37 cellular contexts compared by ENCODE assay signal in the genomic region with DNA sequence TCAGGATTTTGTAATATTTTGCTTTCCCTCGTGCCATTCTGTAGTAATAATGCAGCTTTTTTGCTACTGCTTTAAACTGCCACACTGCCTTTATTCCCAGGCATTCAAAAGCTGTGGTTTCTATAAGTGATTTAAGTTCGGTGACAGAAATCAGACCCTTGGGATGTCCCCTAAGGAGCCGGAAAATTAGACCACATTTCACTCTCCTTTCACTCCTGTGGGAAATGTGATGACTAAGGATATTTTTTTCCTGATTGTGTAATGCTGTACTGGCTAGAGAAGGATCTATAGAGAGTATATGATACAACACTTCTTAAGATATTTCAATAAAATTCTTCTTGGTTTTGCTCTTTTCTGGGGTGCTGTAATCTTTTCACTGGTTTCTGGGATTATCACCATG. TPM values are rescaled to one million over a fixed set of nuclear protein-coding genes. Genes with fewer than 3 reads are reported as not detected.
DNase-seq lines count a peak whose midpoint lies in the region; ATAC-seq, FAIRE-seq and TF ChIP-seq lines count a peak whose summit lies in the region.
"Had no signal": no experiment of that assay in that cellular context is flagged by ENCODE, and none has a peak within 500 bp of the region (broad histone marks: within the 10 kb centered on the region; RNA-seq: fewer than 3 reads in every experiment).

No MANE protein-coding gene starts in this region.

- H3K27ac ChIP-seq in H9 (ENCODE audit: insufficient read length, low read depth, low read length) (no peak overlapping the region), HepG2 (ENCODE audit: extremely low read length, insufficient read depth, low read length) (no peak overlapping the region)
- H3K27ac ChIP-seq: foreskin keratinocyte, heart left ventricle, prostate gland, testis had no signal

- H3K56ac ChIP-seq in H9 (ENCODE audit: insufficient read length, low read depth, low read length): no peak overlapping the region

- H3K4me2 ChIP-seq in H9 (ENCODE audit: insufficient read depth, insufficient read length, low read length): no peak overlapping the region
- H3K4me2 ChIP-seq in HepG2 (ENCODE audit: low read depth, low read length): no peak overlapping the region
- peak overlapping the region; percentile 55 for H3K4me2 ChIP-seq in skeletal muscle satellite cell (ENCODE audit: low read length)

- H3K9me3 Mint-ChIP-seq in H9: peaks cover 3 to 5% of the 10 kb centered on the region in 2 experiments; a peak in 4 of 5 replicates
- peaks cover 4% of the 10 kb centered on the region for H3K9me3 Mint-ChIP-seq in activated T-helper 1 cell treated with anti-CD3 and anti-CD28 coated beads, Interleukin-12 subunit alpha, Interleukin-12 subunit beta, Interleukin-2, Interleukin-4 antibody, amounts not matched to agents 30 ng/mL and 10 ng/mL and 1 ng/mL, durations not matched to agents 14 hours and 24 hours and 36 hours

- H3K14ac ChIP-seq in H9 (ENCODE audit: insufficient read depth, low read length): no peak overlapping the region

- no peak for TF ChIP-seq CTCF in H9 (conservative IDR thresholded peaks at IDR 0.05)
- TF ChIP-seq CTCF in HepG2 (CRISPR knock-in tag; IDR thresholded peaks at IDR 0.05): no peak

- H4K20me1 ChIP-seq in H9 (ENCODE audit: control insufficient read depth, insufficient read depth, insufficient read length) (no peaks in the 10 kb centered on the region), HepG2 (ENCODE audit: insufficient read depth, low read length) (no peaks in the 10 kb centered on the region)

- no peak overlapping the region for H3K4ac ChIP-seq in H9 (ENCODE audit: low read depth, low read length)

- H3K9me3 ChIP-seq in H9 (ENCODE audit: control insufficient read depth, low read depth, low read length) (no peaks in the 10 kb centered on the region), adipocyte (ENCODE audit: control insufficient read depth, low read length) (peaks cover 2% of the 10 kb centered on the region), HepG2 (ENCODE audit: low read length) (peaks cover 4% of the 10 kb centered on the region), skeletal muscle satellite cell (replicated peaks; ENCODE audit: low read length) (no peaks in the 10 kb centered on the region)
- H3K9me3 ChIP-seq: prostate gland, testis had no signal

- no peak overlapping the region for H3K4me3 ChIP-seq in adipocyte (ENCODE audit: low read length)
- no peak overlapping the region for H3K4me3 ChIP-seq in HepG2 (replicated peaks in 1 of 3; ENCODE audit: insufficient read depth in 1 of 3, low read depth in 2 of 3, low read length in 3 of 3)
- no peak overlapping the region for H3K4me3 ChIP-seq in skeletal muscle satellite cell (ENCODE audit: low read length)
- H3K4me3 ChIP-seq: heart left ventricle, prostate gland, testis had no signal

- H3K23ac ChIP-seq in H9 (ENCODE audit: insufficient read length, low read depth, low read length): no peak overlapping the region

- H3K79me2 ChIP-seq in H9 (ENCODE audit: insufficient read depth, low read length) (no peaks in the 10 kb centered on the region), HepG2 (ENCODE audit: insufficient read depth, low read length) (no peaks in the 10 kb centered on the region)

- no peak for ATAC-seq in HepG2
- ATAC-seq: activated CD4-positive, CD25-positive, alpha-beta regulatory T cell treated with anti-CD3 and anti-CD28 coated beads, Interleukin-2, amount 50 U/mL, for 24 hours; activated T-cell treated with anti-CD3 and anti-CD28 coated beads, Interleukin-2, amount 50 U/mL, for 72 hours; esophagus mucosa; foreskin keratinocyte; heart left ventricle; left ventricle myocardium superior; T-cell had no signal

- H3K9ac ChIP-seq in H9 (ENCODE audit: extremely low read depth, insufficient read length, low read length) (no peak overlapping the region), adipocyte (ENCODE audit: low read length) (no peak overlapping the region), HepG2 (ENCODE audit: insufficient read depth, low read depth, low read length) (no peak overlapping the region), skeletal muscle satellite cell (ENCODE audit: low read depth, low read length) (no peak overlapping the region)

- no peak overlapping the region for H3K4me3 Mint-ChIP-seq in H9
- no peak overlapping the region for H3K4me3 Mint-ChIP-seq in activated T-helper 1 cell treated with anti-CD3 and anti-CD28 coated beads, Interleukin-12 subunit alpha, Interleukin-12 subunit beta, Interleukin-2, Interleukin-4 antibody, amounts not matched to agents 30 ng/mL and 10 ng/mL and 1 ng/mL, durations not matched to agents 14 hours and 24 hours and 36 hours
- H3K4me3 Mint-ChIP-seq: activated T-cell treated with anti-CD3 and anti-CD28 coated beads, Interleukin-2, amount 50 U/mL, for 72 hours; central memory CD8-positive, alpha-beta T cell; endodermal cell; T-cell had no signal

- no peak overlapping the region for H2BK5ac ChIP-seq in H9 (ENCODE audit: insufficient read length, low read length)

- no peaks in the 10 kb centered on the region for H3K4me1 ChIP-seq in H9 (ENCODE audit: insufficient read depth, low read length)
- H3K4me1 ChIP-seq in adipocyte (ENCODE audit: control insufficient read depth, insufficient read depth, low read length): no peaks in the 10 kb centered on the region
- H3K4me1 ChIP-seq in HepG2 (ENCODE audit: insufficient read depth, low read length): peaks cover 7% of the 10 kb centered on the region; the same call in 1 of the 2 replicates
- H3K4me1 ChIP-seq in skeletal muscle satellite cell (ENCODE audit: control insufficient read depth, insufficient read depth, low read length): no peaks in the 10 kb centered on the region
- H3K4me1 ChIP-seq: foreskin keratinocyte, heart left ventricle, prostate gland, testis had no signal

- no peak overlapping the region for H3K27ac Mint-ChIP-seq in H9
- H3K27ac Mint-ChIP-seq in activated T-helper 1 cell treated with anti-CD3 and anti-CD28 coated beads, Interleukin-12 subunit alpha, Interleukin-12 subunit beta, Interleukin-2, Interleukin-4 antibody, amounts not matched to agents 30 ng/mL and 10 ng/mL and 1 ng/mL, durations not matched to agents 14 hours and 24 hours and 36 hours: no peak overlapping the region
- H3K27ac Mint-ChIP-seq: activated T-cell treated with anti-CD3 and anti-CD28 coated beads, Interleukin-2, amount 50 U/mL, for 72 hours; endodermal cell; T-cell had no signal

- H3K79me1 ChIP-seq in H9 (ENCODE audit: insufficient read depth, low read depth, low read length, poor library complexity, severe bottlenecking): no peaks in the 10 kb centered on the region

- peak overlapping the region; percentile 32 for H2AFZ ChIP-seq in H9 (ENCODE audit: low read length)
- H2AFZ ChIP-seq in HepG2 (ENCODE audit: low read length): no peak overlapping the region

- no peak for FAIRE-seq in HepG2 (lab: Jason Lieb, UNC)
- FAIRE-seq: GM12892, urothelium cell line had no signal

- BruUV-seq in HepG2 (replicated peaks; lab: Mats Ljungman, UMichigan): no TSS peak

- H2BK12ac ChIP-seq in H9 (ENCODE audit: insufficient read length, low read depth, low read length): no peak overlapping the region

- no peak for TF ChIP-seq RAD21 in HepG2 (CRISPR knock-in tag; IDR thresholded peaks at IDR 0.05)

- no peak overlapping the region for H4K5ac ChIP-seq in H9 (ENCODE audit: insufficient read length, low read depth, low read length)

- no peak for TF ChIP-seq POLR2A in HepG2 (IDR thresholded peaks at IDR 0.05; ENCODE audit: insufficient read depth in 1 of 2, low read depth in 2 of 2, low read length in 2 of 2)

- no peak overlapping the region for H2AK5ac ChIP-seq in H9 (ENCODE audit: insufficient read length, low read length)

- POLR2A ChIA-PET in HepG2 (lab: Yijun Ruan, JAX): no interaction called here

- H3K23me2 ChIP-seq in H9 (ENCODE audit: insufficient read length, low read depth, low read length, poor library complexity, severe bottlenecking): no peaks in the 10 kb centered on the region

- H3K27me3 ChIP-seq in H9 (ENCODE audit: insufficient read depth, low read length) (no peaks in the 10 kb centered on the region), adipocyte (replicated peaks; ENCODE audit: control insufficient read depth, insufficient read depth, low read length) (no peaks in the 10 kb centered on the region), HepG2 (ENCODE audit: control insufficient read depth in 1 of 2, insufficient read depth in 2 of 2, low read length in 2 of 2) (no peaks in the 10 kb centered on the region), skeletal muscle satellite cell (ENCODE audit: control insufficient read depth, insufficient read depth, low read length) (no peaks in the 10 kb centered on the region)
- H3K27me3 ChIP-seq: foreskin keratinocyte, heart left ventricle, testis had no signal

- no CpG with 5 or more reads among the region's 3 CpGs for WGBS in H9 (ENCODE audit: extremely low coverage, insufficient read length, low lambda C conversion rate)
- WGBS in HepG2 (ENCODE audit: low lambda C conversion rate): 93% methylated on average over 3 of the region's 3 CpGs

- H3K36me3 ChIP-seq in adipocyte (ENCODE audit: control insufficient read depth, insufficient read depth, low read length, severe bottlenecking) (no peaks in the 10 kb centered on the region), HepG2 (replicated peaks in 1 of 2; ENCODE audit: control insufficient read depth in 1 of 2, insufficient read depth in 2 of 2, low read length in 2 of 2) (peaks cover 1 to 14% of the 10 kb centered on the region in 2 experiments; a peak in 3 of 5 replicates), skeletal muscle satellite cell (ENCODE audit: insufficient read depth, low read length) (no peaks in the 10 kb centered on the region)
- H3K36me3 ChIP-seq: heart left ventricle, prostate gland had no signal

- H3T11ph ChIP-seq in H9 (ENCODE audit: low read length): no peak overlapping the region

- intact Hi-C loops in HepG2 (cut with micrococcal nuclease; ENCODE audit: unreplicated experiment): no loop called here
- intact Hi-C loops in activated T-helper 1 cell treated with anti-CD3 and anti-CD28 coated beads, Interleukin-12 subunit alpha, Interleukin-12 subunit beta, Interleukin-2, Interleukin-4 antibody, amounts not matched to agents 30 ng/mL and 10 ng/mL and 1 ng/mL, durations not matched to agents 14 hours and 24 hours and 36 hours (cut with micrococcal nuclease): no loop called here

- no peak overlapping the region for H2BK120ac ChIP-seq in H9 (ENCODE audit: low read depth, low read length, poor library complexity, severe bottlenecking)

- peaks cover 3 to 10% (median 3%) of the 10 kb centered on the region in 3 experiments; a peak in 4 of 7 replicates for H3K36me3 Mint-ChIP-seq in H9 (ENCODE audit: insufficient read depth in 1 of 3, low read depth in 3 of 3)
- H3K36me3 Mint-ChIP-seq in activated T-helper 1 cell treated with anti-CD3 and anti-CD28 coated beads, Interleukin-12 subunit alpha, Interleukin-12 subunit beta, Interleukin-2, Interleukin-4 antibody, amounts not matched to agents 30 ng/mL and 10 ng/mL and 1 ng/mL, durations not matched to agents 14 hours and 24 hours and 36 hours (ENCODE audit: low read depth): no peaks in the 10 kb centered on the region
- H3K36me3 Mint-ChIP-seq: T-cell had no signal

- no peak overlapping the region for H4K91ac ChIP-seq in H9 (ENCODE audit: insufficient read length, low read depth, low read length)

- H2BK20ac ChIP-seq in H9 (ENCODE audit: low read depth, low read length, poor library complexity, severe bottlenecking): no peak overlapping the region

- CTCF ChIA-PET in HepG2 (lab: Yijun Ruan, JAX; ENCODE audit: low intra/inter-chr PET ratio, low total read pairs): no interaction called here

- in situ Hi-C loops in HepG2 (cut with HindIII; ENCODE audit: extremely low pct_ligation_motif_present, low pct_unique_long_range_greater_than_20kb): no loop called here

- TF ChIP-seq EP300 in HepG2 (IDR thresholded peaks at IDR 0.05; ENCODE audit: low read depth in 2 of 2, low read length in 2 of 2): no peak
- TF ChIP-seq EP300 in HepG2 (CRISPR knock-in tag; IDR thresholded peaks at IDR 0.05; ENCODE audit: borderline replicate concordance): no peak

- H3K18ac ChIP-seq in H9 (ENCODE audit: insufficient read length, low read depth, low read length): no peak overlapping the region

- peaks cover 0 to 4% of the 10 kb centered on the region in 2 experiments; a peak in 2 of 4 replicates for H3K4me1 Mint-ChIP-seq in H9
- H3K4me1 Mint-ChIP-seq in activated T-helper 1 cell treated with anti-CD3 and anti-CD28 coated beads, Interleukin-12 subunit alpha, Interleukin-12 subunit beta, Interleukin-2, Interleukin-4 antibody, amounts not matched to agents 30 ng/mL and 10 ng/mL and 1 ng/mL, durations not matched to agents 14 hours and 24 hours and 36 hours (ENCODE audit: low read depth): no peaks in the 10 kb centered on the region
- H3K4me1 Mint-ChIP-seq: central memory CD8-positive, alpha-beta T cell; T-cell had no signal

- DNase-seq in H9: no peak
- peak; percentile 3 for DNase-seq in adipocyte (ENCODE audit: low read depth)
- no peak for DNase-seq in HepG2 (ENCODE audit: low spot score)
- no peak for DNase-seq in activated T-helper 1 cell treated with anti-CD3 and anti-CD28 coated beads, Interleukin-12 subunit alpha, Interleukin-12 subunit beta, Interleukin-2, Interleukin-4 antibody, amounts not matched to agents 30 ng/mL and 10 ng/mL and 1 ng/mL, durations not matched to agents 14 hours and 24 hours and 36 hours (ENCODE audit: low spot score)
- no peak for DNase-seq in SHP77 (lab: John Stamatoyannopoulos, UW)
- no peak for DNase-seq in pons (ENCODE audit: low spot score)
- DNase-seq: activated CD4-positive, alpha-beta T cell treated with anti-CD3 and anti-CD28 coated beads, Interleukin-2, amount 50 U/mL, for 4 hours; activated naive CD4-positive, alpha-beta T cell treated with Interleukin-2 at 50 U/mL for 16 hours; activated T-cell treated with anti-CD3 and anti-CD28 coated beads, Interleukin-2, amount 50 U/mL, for 72 hours; DMS153; endodermal cell; heart left ventricle; islet precursor cell; left ventricle myocardium superior; NCI-H1092 treated with DMSO at 0.1 percent for 48 hours; NCI-H1694 treated with DMSO at 0.1 percent for 48 hours; NCI-H446 treated with DMSO at 0.1 percent for 48 hours; NCI-H82; nucleus accumbens; RPMI8226; small intestine; stimulated activated CD4-positive, alpha-beta T cell treated with anti-CD3 and anti-CD28 coated beads, Interleukin-1b, Interleukin-23, amount 100 ng/mL, for 48 hours; stimulated activated naive CD4-positive, alpha-beta T cell treated with Interleukin-2 at 50 U/mL for 16 hours; T-cell; testis had no signal

- H4K8ac ChIP-seq in H9 (replicated peaks; ENCODE audit: insufficient read length, low read depth, low read length): no peak overlapping the region

- no peaks in the 10 kb centered on the region for H3K27me3 Mint-ChIP-seq in H9 (ENCODE audit: low read depth)
- H3K27me3 Mint-ChIP-seq in activated T-helper 1 cell treated with anti-CD3 and anti-CD28 coated beads, Interleukin-12 subunit alpha, Interleukin-12 subunit beta, Interleukin-2, Interleukin-4 antibody, amounts not matched to agents 30 ng/mL and 10 ng/mL and 1 ng/mL, durations not matched to agents 14 hours and 24 hours and 36 hours (ENCODE audit: insufficient read depth): no peaks in the 10 kb centered on the region
- H3K27me3 Mint-ChIP-seq: central memory CD8-positive, alpha-beta T cell; T-cell had no signal

- no peak overlapping the region for H2BK15ac ChIP-seq in H9 (ENCODE audit: low read depth, low read length)

RNA-seq across cellular contexts. Expression of a gene that starts 24.4 kb away (rescaled TPM):
- total RNA-seq in H9 (2021) (not detected in 2 replicates), HepG2 (2016; rRNA removed; fragmentation: Illumina TruSeq; extraction: Trizol) (74.1 and 97.2 TPM in 2 replicates)
- 6.3 and 6.5 TPM in 2 replicates for total RNA-seq in HepG2 (2016; cell fraction: cytosol; rRNA removed; fragmentation: Illumina TruSeq; extraction: Trizol; ENCODE audit: low read depth)
- 73.2 and 99.5 TPM in 2 replicates for total RNA-seq in HepG2 (2016; cell fraction: insoluble cytoplasmic fraction; rRNA removed; fragmentation: Illumina TruSeq; extraction: Trizol)
- total RNA-seq in HepG2 (2016; cell fraction: membrane; rRNA removed; fragmentation: Illumina TruSeq; extraction: Trizol): 17.5 and 20.7 TPM in 2 replicates
- 94.2 and 98.1 TPM in 2 replicates for total RNA-seq in HepG2 (2016; cell fraction: nucleus; rRNA removed; fragmentation: Illumina TruSeq; extraction: Trizol)
- polyA plus RNA-seq in HepG2 (2011; rRNA removed): 61.3 and 61.4 TPM in 2 replicates
- 22.5 and 53.3 TPM in 2 replicates for polyA plus RNA-seq in HepG2 (2011; cell fraction: cytosol; rRNA removed)
- 14.1 and 24.7 TPM in 2 replicates for polyA plus RNA-seq in HepG2 (2011; cell fraction: nucleus; rRNA removed)
- 55.5 and 59.1 TPM in 2 replicates for polyA plus RNA-seq in HepG2 (2012)
- 3.0 and 3.5 TPM in 2 replicates for polyA plus RNA-seq in HepG2 (2016; cell fraction: cytosol; fragmentation: Illumina TruSeq; extraction: Trizol; ENCODE audit: low read depth)
- 48.3 and 56.0 TPM in 2 replicates for polyA plus RNA-seq in HepG2 (2016; cell fraction: insoluble cytoplasmic fraction; fragmentation: Illumina TruSeq; extraction: Trizol; ENCODE audit: low read depth)
- 6.8 and 8.4 TPM in 2 replicates for polyA plus RNA-seq in HepG2 (2016; cell fraction: membrane; fragmentation: Illumina TruSeq; extraction: Trizol; ENCODE audit: low read depth)
- polyA plus RNA-seq in HepG2 (2016; cell fraction: nucleus; fragmentation: Illumina TruSeq; extraction: Trizol; ENCODE audit: insufficient read depth, low read depth): 79.8 and 82.7 TPM in 2 replicates
- polyA minus RNA-seq in HepG2 (2011; rRNA and poly(A)+ RNA removed; ENCODE audit: low replicate concordance): 21.0 TPM in 1 of 2 replicates, not detected in the other
- 30.6 and 42.4 TPM in 2 replicates for polyA minus RNA-seq in HepG2 (2011; cell fraction: cytosol; rRNA and poly(A)+ RNA removed)
- polyA minus RNA-seq in HepG2 (2011; cell fraction: nucleus; rRNA and poly(A)+ RNA removed): 35.9 and 55.9 TPM in 2 replicates
- not detected in 2 replicates for total RNA-seq in skeletal muscle satellite cell (2012; rRNA removed)
- not detected in 2 replicates for total RNA-seq in activated T-helper 1 cell treated with anti-CD3 and anti-CD28 coated beads, Interleukin-12 subunit alpha, Interleukin-12 subunit beta, Interleukin-2, Interleukin-4 antibody, amounts not matched to agents 30 ng/mL and 10 ng/mL and 1 ng/mL, durations not matched to agents 14 hours and 24 hours and 36 hours
- total RNA-seq: activated T-cell treated with anti-CD3 and anti-CD28 coated beads, Interleukin-2, amount 50 U/mL, for 72 hours; endodermal cell; esophagus mucosa; foreskin keratinocyte; heart left ventricle; left ventricle myocardium superior; M059J; prostate gland; SK-MEL-5; testis had no signal
- polyA plus RNA-seq: AG04450, BJ, foreskin keratinocyte, heart left ventricle had no signal
